In genomic region chr6:33372532-33373123, GRCh38 we compare ENCODE assay signal across 1 cellular context.
TF ChIP-seq lines count a peak whose summit lies in the region.

No MANE protein-coding gene starts in this region.

TF ChIP-seq in GM23338, 12 proteins besides CTCF, POLR2A, EP300 and RAD21 (continued from another document):
- TF ChIP-seq ZNF462 (CRISPR knock-in tag; IDR thresholded peaks at IDR 0.05), result no peak
- no peak for TF ChIP-seq EZH2phosphoT487 (IDR thresholded peaks at IDR 0.05; ENCODE audit: unreplicated experiment)
- no peak for TF ChIP-seq ZNF114 (CRISPR knock-in tag; IDR thresholded peaks at IDR 0.05)
- no peak for TF ChIP-seq ETS1 (IDR thresholded peaks at IDR 0.05)
- TF ChIP-seq CREB1 (CRISPR knock-in tag; IDR thresholded peaks at IDR 0.05; ENCODE audit: low read depth), result no peak
- TF ChIP-seq EZH2 (IDR thresholded peaks at IDR 0.05; ENCODE audit: low read depth, unreplicated experiment), result no peak
- no peak for TF ChIP-seq ZNF331 (CRISPR knock-in tag; IDR thresholded peaks at IDR 0.05; ENCODE audit: low read depth)
